15 cellular contexts compared by ENCODE assay signal in genomic region chr22:42877597-42878340, GRCh38.
"Had no signal": no experiment of that assay in that cellular context is flagged by ENCODE, and none has a peak within 500 bp of the region (broad histone marks: within the 10 kb centered on the region; RNA-seq: fewer than 3 reads in every experiment).

No MANE protein-coding gene starts in this region.

- H3K27ac ChIP-seq: cardiac muscle cell, dorsolateral prefrontal cortex, neural progenitor cell, parathyroid adenoma, tibial nerve had no signal

- H3K9me3 ChIP-seq: SK-N-SH, tibial nerve had no signal

- ATAC-seq: left lobe of liver had no signal

- DNase-seq: activated CD4-positive, alpha-beta T cell treated with anti-CD3 and anti-CD28 coated beads, Interleukin-2, amount 50 U/mL, for 48 hours; activated naive CD4-positive, alpha-beta T cell treated with anti-CD3 and anti-CD28 coated beads, Interleukin-2, amount 10 ng/mL, durations not matched to agents 7 days and 5 days; dorsolateral prefrontal cortex; endodermal cell; erythroblast; midbrain; SK-N-SH; stimulated activated CD4-positive, alpha-beta T cell treated with anti-CD3 and anti-CD28 coated beads, Interleukin-4, amount 100 ng/mL, for 1 hour; stimulated activated naive CD4-positive, alpha-beta T cell; T-helper 1 cell had no signal

- H3K27me3 ChIP-seq: cardiac muscle cell, dorsolateral prefrontal cortex, neural progenitor cell, tibial nerve had no signal

- H3K4me1 ChIP-seq: neural progenitor cell, parathyroid adenoma, tibial nerve had no signal

- H3K4me3 ChIP-seq: cardiac muscle cell, dorsolateral prefrontal cortex, neural progenitor cell, tibial nerve had no signal

- H3K36me3 ChIP-seq: neural progenitor cell had no signal

- H3K9ac ChIP-seq: neural progenitor cell, parathyroid adenoma, SK-N-SH had no signal
